8 cellular contexts compared by ENCODE assay signal in genomic region chr20:54173653-54174451, GRCh38. TPM values are rescaled to one million over a fixed set of nuclear protein-coding genes. Genes with fewer than 3 reads are reported as not detected.
DNase-seq lines count a peak whose midpoint lies in the region; ATAC-seq, FAIRE-seq and TF ChIP-seq lines count a peak whose summit lies in the region.

CYP24A1 (minus strand) TSS chr20:54173986; CDS start chr20:54173579, 407 bp downstream.

- no peaks in the 10 kb centered on the region for H3F3A ChIP-seq in neural cell (ENCODE audit: insufficient read depth, low read length, poor library complexity, severe bottlenecking)

- H3K4me1 ChIP-seq in Caco-2 = peaks cover 19% of the 10 kb centered on the region

- peak within 1 kb of the TSS; percentile 46 for H3K9ac ChIP-seq in neural cell (ENCODE audit: low read length)

- no peak for FAIRE-seq in GM12892 (lab: Jason Lieb, UNC)

- no peaks in the 10 kb centered on the region for H3K9me3 Mint-ChIP-seq in Caco-2 (ENCODE audit: unreplicated experiment)
- H3K9me3 Mint-ChIP-seq in immature natural killer cell = peaks cover 0 to 2% (median 0%) of the 10 kb centered on the region in 6 donors

- no peaks in the 10 kb centered on the region for H3K36me3 Mint-ChIP-seq in Caco-2 (ENCODE audit: insufficient read depth, unreplicated experiment)
- H3K36me3 Mint-ChIP-seq in immature natural killer cell = no peaks in the 10 kb centered on the region

- no peak within 1 kb of the TSS for H3K27ac ChIP-seq in neural cell (ENCODE audit: low read length)

- H4K20me1 ChIP-seq in neural cell (ENCODE audit: insufficient read depth) = no peaks in the 10 kb centered on the region

- H3K4me3 Mint-ChIP-seq in Caco-2 (ENCODE audit: unreplicated experiment) (peak within 1 kb of the TSS; percentile 70), immature natural killer cell (peak within 1 kb of the TSS in 2 of 5 donors; percentile 22 to 24)

- peak within 1 kb of the TSS; percentile 56 for H2AFZ ChIP-seq in neural cell (ENCODE audit: low read depth, low read length)

- no peaks in the 10 kb centered on the region for H3K9me2 ChIP-seq in neural cell (ENCODE audit: insufficient read depth, low read length)

- H3K27me3 ChIP-seq in Caco-2 (replicated peaks; ENCODE audit: control insufficient read depth, insufficient read depth, low read length) (peaks cover 13% of the 10 kb centered on the region), neural cell (ENCODE audit: insufficient read depth, low read depth, low read length) (peaks cover 61% of the 10 kb centered on the region)

- H3K4me1 Mint-ChIP-seq in Caco-2 (ENCODE audit: low read depth, unreplicated experiment) (peaks cover 9% of the 10 kb centered on the region), immature natural killer cell (peaks cover 5% of the 10 kb centered on the region in 2 donors)

- H3K27ac Mint-ChIP-seq in Caco-2 (ENCODE audit: unreplicated experiment) (no peak within 1 kb of the TSS), immature natural killer cell (no peak within 1 kb of the TSS)

- H3K79me2 ChIP-seq in neural cell (replicated peaks; ENCODE audit: insufficient read depth, low read length) = no peaks in the 10 kb centered on the region

- no TSS peak for BruUV-seq in Caco-2 (replicated peaks; lab: Mats Ljungman, UMichigan)

- H3K4me3 ChIP-seq in Caco-2 (ENCODE audit: low read depth, low read length) (peak within 1 kb of the TSS; percentile 14), neural cell (ENCODE audit: low read length) (peak within 1 kb of the TSS; percentile 77)

- peaks cover 57% of the 10 kb centered on the region for H3K27me3 Mint-ChIP-seq in Caco-2 (ENCODE audit: insufficient read depth, unreplicated experiment)
- peaks cover 9 to 36% (median 15%) of the 10 kb centered on the region in 3 donors for H3K27me3 Mint-ChIP-seq in immature natural killer cell (ENCODE audit: low read depth in 3 of 3)

- ATAC-seq in GM18519 (IDR thresholded peaks at IDR 0.05; ENCODE audit: low FRiP score, unreplicated experiment) = no peak

- H3K36me3 ChIP-seq in Caco-2 (ENCODE audit: control insufficient read depth, insufficient read depth, low read length) (no peaks in the 10 kb centered on the region), neural cell (ENCODE audit: insufficient read depth, low read length) (no peaks in the 10 kb centered on the region)

- no peak for TF ChIP-seq POLR2A in GM12892 (IDR thresholded peaks at IDR 0.05; ENCODE audit: low read depth, low read length)

- peak in 1 of 2 experiments; percentile 50 for DNase-seq in Caco-2
- peak; percentile 82 for DNase-seq in M059J (ENCODE audit: low read depth)
- DNase-seq in ecto neural progenitor cell (ENCODE audit: low spot score) = peak; percentile 58
- no peak for DNase-seq in NCI-H1048 (lab: John Stamatoyannopoulos, UW)
- no peak for DNase-seq in immature natural killer cell
- DNase-seq in GM12892 (ENCODE audit: insufficient read length) = no peak

- H3K9me3 ChIP-seq in Caco-2 = no peaks in the 10 kb centered on the region
- no peaks in the 10 kb centered on the region for H3K9me3 ChIP-seq in neural cell (ENCODE audit: low read length)

- no peak for TF ChIP-seq EP300 in neural cell (conservative IDR thresholded peaks at IDR 0.05; ENCODE audit: poor library complexity, severe bottlenecking)

- TF ChIP-seq CTCF in Caco-2 (IDR thresholded peaks at IDR 0.05; ENCODE audit: insufficient read depth in 1 of 2, low read depth in 1 of 2, low read length in 1 of 2, severe bottlenecking in 1 of 2, unreplicated experiment in 1 of 2) (no peak), neural cell (IDR thresholded peaks at IDR 0.05; ENCODE audit: poor library complexity, severe bottlenecking) (peak; percentile 2)

- CTCF ChIA-PET in Caco-2 (lab: Charles Lee) = no interaction called here

- TF ChIP-seq RAD21 in neural cell (conservative IDR thresholded peaks at IDR 0.05) = no peak

- H3K4me2 ChIP-seq in neural cell (ENCODE audit: low read length) = peak within 1 kb of the TSS; percentile 78

- intact Hi-C loops in Caco-2 (cut with micrococcal nuclease; ENCODE audit: unreplicated experiment) = no loop called here

- POLR2A ChIA-PET in Caco-2 (lab: Charles Lee) = interaction anchor here (0.6 kb wide), 1 partner anchor 63 kb away, joined by 3 read pairs; no protein-coding TSS in a partner anchor

TF ChIP-seq in neural cell, 6 proteins besides CTCF, POLR2A, EP300 and RAD21:
- no peak for TF ChIP-seq EZH2 (IDR thresholded peaks at IDR 0.05; ENCODE audit: borderline replicate concordance, insufficient read depth, low read length, poor library complexity, severe bottlenecking)
- TF ChIP-seq TAF1 (IDR thresholded peaks at IDR 0.05; ENCODE audit: low read depth) = no peak
- TF ChIP-seq REST (IDR thresholded peaks at IDR 0.05; ENCODE audit: borderline replicate concordance) = no peak
- TF ChIP-seq SMC3 (conservative IDR thresholded peaks at IDR 0.05; ENCODE audit: poor library complexity) = no peak
- no peak for TF ChIP-seq POLR2AphosphoS5 (IDR thresholded peaks at IDR 0.05)
- no peak for TF ChIP-seq MXI1 (conservative IDR thresholded peaks at IDR 0.05; ENCODE audit: poor library complexity, severe bottlenecking)

RNA-seq across cellular contexts. Expression of gene CYP24A1, which starts in this region (rescaled TPM):
- 3.6 and 3.7 TPM in 2 replicates for total RNA-seq in Caco-2 (2022)
- total RNA-seq in M059J (2014; rRNA removed; shearing (Covaris generic)) = 32.8 and 39.6 TPM in 2 replicates
- 0.12 TPM in 1 of 2 replicates, not detected in the other for polyA plus RNA-seq in neural cell
- polyA minus RNA-seq in neural cell = not detected in 2 replicates
- polyA plus RNA-seq in immature natural killer cell = not detected
- not detected for polyA plus RNA-seq in GM12892 (2012; ENCODE audit: missing spikeins)

Comparison
In these comparisons a context has a peak if more than half of its experiments do, and no peak if none do; other contexts are left out.
1. DNase-seq: peak in M059J (single experiment) and ecto neural progenitor cell (single experiment); none in NCI-H1048 (single experiment), immature natural killer cell (0 of 3) and GM12892 (single experiment).